ENCODE assay signal across 9 cellular contexts in genomic region chr16:30738984-30739951, GRCh38. TPM values are rescaled to one million over a fixed set of nuclear protein-coding genes. Genes with fewer than 3 reads are reported as not detected.
DNase-seq lines count a peak whose midpoint lies in the region; ATAC-seq, FAIRE-seq and TF ChIP-seq lines count a peak whose summit lies in the region.
"Had no signal": no experiment of that assay in that cellular context is flagged by ENCODE, and none has a peak within 500 bp of the region (broad histone marks: within the 10 kb centered on the region; RNA-seq: fewer than 3 reads in every experiment).

No MANE protein-coding gene starts in this region.

- H4K20me1 ChIP-seq in keratinocyte (ENCODE audit: control insufficient read depth, extremely low read depth, insufficient read depth, low read length): no peaks in the 10 kb centered on the region

- no peaks in the 10 kb centered on the region for H3K9me1 ChIP-seq in keratinocyte (ENCODE audit: control insufficient read depth, extremely low read depth, insufficient read depth, low read length)

- no peak overlapping the region for H3K4me3 Mint-ChIP-seq in HFFc6

- H2AFZ ChIP-seq in keratinocyte (ENCODE audit: control insufficient read depth, low read length): no peak overlapping the region

- TF ChIP-seq POLR2A in tibial nerve (IDR thresholded peaks at IDR 0.05): no peak

- H3K4me2 ChIP-seq in keratinocyte (ENCODE audit: control insufficient read depth, extremely low read depth, insufficient read depth, low read depth, low read length): no peak overlapping the region

- peaks cover 34% of the 10 kb centered on the region for H3K36me3 Mint-ChIP-seq in HFFc6 (ENCODE audit: low read depth)

- H3K9me3 Mint-ChIP-seq in HFFc6: no peaks in the 10 kb centered on the region
- H3K9me3 Mint-ChIP-seq: stimulated activated effector memory CD8-positive, alpha-beta T cell treated with anti-CD3 and anti-CD28 coated beads, Interleukin-12 subunit alpha, Interleukin-12 subunit beta, amount 100 ng/mL, for 72 hours had no signal

- H3K9me3 ChIP-seq in keratinocyte (ENCODE audit: control insufficient read depth, low read depth, low read length): no peaks in the 10 kb centered on the region
- H3K9me3 ChIP-seq in tibial nerve: no peaks in the 10 kb centered on the region

- H3K79me2 ChIP-seq in keratinocyte (ENCODE audit: control insufficient read depth, insufficient read depth, low read length): peaks cover 22% of the 10 kb centered on the region

- peaks cover 25% of the 10 kb centered on the region for H3K4me1 Mint-ChIP-seq in HFFc6 (ENCODE audit: low read depth)

- H3K4me3 ChIP-seq in keratinocyte (ENCODE audit: control insufficient read depth in 2 of 3, extremely low read depth in 1 of 3, insufficient read depth in 2 of 3, low read depth in 1 of 3, low read length in 3 of 3) (no peak overlapping the region), tibial nerve (no peak overlapping the region)

- no peak overlapping the region for H3K27ac Mint-ChIP-seq in HFFc6

- 86 to 88% methylated on average over 37 of the region's 37 CpGs for WGBS in tibial nerve, 2 donors

- H3K27ac ChIP-seq in VCaP (peak overlapping the region; percentile 57), keratinocyte (ENCODE audit: control insufficient read depth, insufficient read depth, low read length) (peak overlapping the region; percentile 100), tibial nerve (peak overlapping the region; percentile 2 to 85 (median 56))

- peaks cover 25% of the 10 kb centered on the region for H3K4me1 ChIP-seq in keratinocyte (ENCODE audit: control insufficient read depth, extremely low read depth, insufficient read depth, low read length)
- peaks cover 0 to 38% (median 6%) of the 10 kb centered on the region in 4 donors for H3K4me1 ChIP-seq in tibial nerve

- no peaks in the 10 kb centered on the region for H3K27me3 ChIP-seq in keratinocyte (ENCODE audit: control insufficient read depth, extremely low read depth, insufficient read depth, low read length)
- H3K27me3 ChIP-seq in tibial nerve: no peaks in the 10 kb centered on the region

- DNase-seq in keratinocyte (ENCODE audit: low read depth, low spot score) (no peak), tibial nerve (ENCODE audit: low spot score in 2 of 2) (no peak), HFFc6 (no peak)
- DNase-seq: left ventricle myocardium superior, NCI-H1092 treated with DMSO at 0.1 percent for 48 hours, NCI-H524 treated with DMSO at 0.1 percent for 48 hours had no signal

- no peak for FAIRE-seq in keratinocyte (lab: Jason Lieb, UNC)

- no peak for ATAC-seq in GM18519 (IDR thresholded peaks at IDR 0.05; ENCODE audit: low FRiP score, unreplicated experiment)
- ATAC-seq: stimulated activated effector memory CD8-positive, alpha-beta T cell treated with anti-CD3 and anti-CD28 coated beads, Interleukin-12 subunit alpha, Interleukin-12 subunit beta, amount 100 ng/mL, for 72 hours had no signal

- no peak for TF ChIP-seq EP300 in tibial nerve (IDR thresholded peaks at IDR 0.05)

- H3K36me3 ChIP-seq in keratinocyte (ENCODE audit: control insufficient read depth in 2 of 2, extremely low read depth in 1 of 2, insufficient read depth in 2 of 2, low read length in 2 of 2) (peaks cover 33 to 34% of the 10 kb centered on the region in 2 experiments), tibial nerve (peaks cover 16 to 91% (median 41%) of the 10 kb centered on the region in 3 donors)

- H3K9ac ChIP-seq in keratinocyte (ENCODE audit: control insufficient read depth, extremely low read depth, insufficient read depth, low read length): no peak overlapping the region

- H3K27me3 Mint-ChIP-seq in HFFc6 (ENCODE audit: insufficient read depth): peaks cover 8% of the 10 kb centered on the region

- TF ChIP-seq CTCF in VCaP (conservative IDR thresholded peaks at IDR 0.05) (no peak), keratinocyte (optimal IDR thresholded peaks at IDR 0.05 in 1 of 3, IDR thresholded peaks at IDR 0.05 in 1 of 3, conservative IDR thresholded peaks at IDR 0.05 in 1 of 3; ENCODE audit: extremely low read depth in 1 of 3, insufficient read depth in 2 of 3, low read length in 3 of 3) (no peak), tibial nerve (IDR thresholded peaks at IDR 0.05) (no peak), HFFc6 (IDR thresholded peaks at IDR 0.05) (no peak)

- dilution Hi-C loops in keratinocyte (cut with MboI; ENCODE audit: extremely low pct_ligation_motif_present, low sequenced_read_pairs): no loop called here

RNA-seq across cellular contexts. Expression of gene PHKG2, which starts 9.0 kb away (rescaled TPM):
- polyA plus RNA-seq in keratinocyte: 28.9 to 40.6 TPM (median 31.8 TPM) in 3 replicates
- 9.0 TPM for polyA plus RNA-seq in keratinocyte (2011; ENCODE audit: low read depth)
- polyA plus RNA-seq in keratinocyte (2011; cell fraction: cytosol; rRNA removed): 16.2 and 16.6 TPM in 2 replicates
- 121 and 138 TPM in 2 replicates for polyA plus RNA-seq in keratinocyte (2011; cell fraction: nucleus; rRNA removed)
- polyA plus RNA-seq in keratinocyte (2012; ENCODE audit: low replicate concordance): 20.9 and 28.6 TPM in 2 replicates
- polyA minus RNA-seq in keratinocyte: 29.8 to 36.4 TPM (median 34.7 TPM) in 3 replicates
- 15.7 TPM for polyA minus RNA-seq in keratinocyte (2011; cell fraction: cytosol; rRNA and poly(A)+ RNA removed)
- 28.6 and 36.6 TPM in 2 replicates for polyA minus RNA-seq in keratinocyte (2011; cell fraction: nucleus; rRNA and poly(A)+ RNA removed)
- total RNA-seq in tibial nerve: 10 to 100 TPM; 29.9 to 46.2 (median 33.3) TPM
- 10 to 100 TPM; 26.6 to 31.0 (median 27.7) TPM for total RNA-seq in HFFc6 (2021; fragmentation: NEBNext Ultra II Directional; extraction: Animal tissue kit (Norgen Biotek cat#: 25700))

RNA-seq across cellular contexts. Expression of gene CFAP119, which starts 22.6 kb away (rescaled TPM):
- polyA plus RNA-seq in keratinocyte: 2.2 to 3.0 TPM (median 2.3 TPM) in 3 replicates
- polyA plus RNA-seq in keratinocyte (2011; ENCODE audit: low read depth): 0.62 TPM
- polyA plus RNA-seq in keratinocyte (2011; cell fraction: cytosol; rRNA removed): 0.34 and 0.39 TPM in 2 replicates
- 7.1 and 7.8 TPM in 2 replicates for polyA plus RNA-seq in keratinocyte (2011; cell fraction: nucleus; rRNA removed)
- polyA plus RNA-seq in keratinocyte (2012; ENCODE audit: low replicate concordance): 0.97 and 2.1 TPM in 2 replicates
- polyA minus RNA-seq in keratinocyte: 0.35 TPM in 1 of 3 replicates, not detected in the others
- 3.1 TPM for polyA minus RNA-seq in keratinocyte (2011; cell fraction: cytosol; rRNA and poly(A)+ RNA removed)
- 0.39 and 0.63 TPM in 2 replicates for polyA minus RNA-seq in keratinocyte (2011; cell fraction: nucleus; rRNA and poly(A)+ RNA removed)
- total RNA-seq in tibial nerve: 10 to 100 TPM in 1 of 4 donors, 1 to 10 TPM in 3; 3.7 to 12.6 (median 8.2) TPM
- 1 to 10 TPM; 4.3 to 7.6 (median 5.1) TPM for total RNA-seq in HFFc6 (2021; fragmentation: NEBNext Ultra II Directional; extraction: Animal tissue kit (Norgen Biotek cat#: 25700))

RNA-seq across cellular contexts. Expression of gene RNF40, which starts 22.9 kb away (rescaled TPM):
- polyA plus RNA-seq in keratinocyte: 45.2 to 59.6 TPM (median 52.7 TPM) in 3 replicates
- 53.5 TPM for polyA plus RNA-seq in keratinocyte (2011; ENCODE audit: low read depth)
- 43.2 and 45.2 TPM in 2 replicates for polyA plus RNA-seq in keratinocyte (2011; cell fraction: cytosol; rRNA removed)
- polyA plus RNA-seq in keratinocyte (2011; cell fraction: nucleus; rRNA removed): 67.2 and 85.5 TPM in 2 replicates
- 43.1 and 60.9 TPM in 2 replicates for polyA plus RNA-seq in keratinocyte (2012; ENCODE audit: low replicate concordance)
- 63.2 to 88.0 TPM (median 66.8 TPM) in 3 replicates for polyA minus RNA-seq in keratinocyte
- polyA minus RNA-seq in keratinocyte (2011; cell fraction: cytosol; rRNA and poly(A)+ RNA removed): 42.8 TPM
- 23.4 and 43.4 TPM in 2 replicates for polyA minus RNA-seq in keratinocyte (2011; cell fraction: nucleus; rRNA and poly(A)+ RNA removed)
- 100 to 1,000 TPM in 1 of 4 donors, 10 to 100 TPM in 3; 71.7 to 127 (median 91.5) TPM for total RNA-seq in tibial nerve
- total RNA-seq in HFFc6 (2021; fragmentation: NEBNext Ultra II Directional; extraction: Animal tissue kit (Norgen Biotek cat#: 25700)): 100 to 1,000 TPM in 5 of 6 experiments, 10 to 100 TPM in 1; 98.2 to 120 (median 104) TPM

RNA-seq across cellular contexts. Expression of gene SRCAP, which starts 40.3 kb away (rescaled TPM):
- 1.0 to 4.6 TPM (median 1.4 TPM) in 3 replicates for polyA plus RNA-seq in keratinocyte
- 5.6 TPM for polyA plus RNA-seq in keratinocyte (2011; ENCODE audit: low read depth)
- 1.6 and 2.8 TPM in 2 replicates for polyA plus RNA-seq in keratinocyte (2011; cell fraction: cytosol; rRNA removed)
- polyA plus RNA-seq in keratinocyte (2011; cell fraction: nucleus; rRNA removed): 21.8 and 24.4 TPM in 2 replicates
- 6.1 and 14.4 TPM in 2 replicates for polyA plus RNA-seq in keratinocyte (2012; ENCODE audit: low replicate concordance)
- 10.7 to 92.1 TPM (median 11.8 TPM) in 3 replicates for polyA minus RNA-seq in keratinocyte
- 9.0 TPM for polyA minus RNA-seq in keratinocyte (2011; cell fraction: cytosol; rRNA and poly(A)+ RNA removed)
- 21.9 and 33.0 TPM in 2 replicates for polyA minus RNA-seq in keratinocyte (2011; cell fraction: nucleus; rRNA and poly(A)+ RNA removed)
- total RNA-seq in tibial nerve: 10 to 100 TPM; 17.2 to 42.6 (median 31.0) TPM
- 10 to 100 TPM; 43.4 to 48.1 (median 45.9) TPM for total RNA-seq in HFFc6 (2021; fragmentation: NEBNext Ultra II Directional; extraction: Animal tissue kit (Norgen Biotek cat#: 25700))

RNA-seq across cellular contexts. Expression of gene ZNF629, which starts 47.7 kb away (rescaled TPM):
- polyA plus RNA-seq in keratinocyte: 3.6 to 6.0 TPM (median 4.1 TPM) in 3 replicates
- polyA plus RNA-seq in keratinocyte (2011; ENCODE audit: low read depth): 2.0 TPM
- polyA plus RNA-seq in keratinocyte (2011; cell fraction: cytosol; rRNA removed): 3.4 and 5.1 TPM in 2 replicates
- polyA plus RNA-seq in keratinocyte (2011; cell fraction: nucleus; rRNA removed): 10.3 and 12.4 TPM in 2 replicates
- 5.5 and 11.0 TPM in 2 replicates for polyA plus RNA-seq in keratinocyte (2012; ENCODE audit: low replicate concordance)
- polyA minus RNA-seq in keratinocyte: 4.6 to 9.9 TPM (median 5.6 TPM) in 3 replicates
- polyA minus RNA-seq in keratinocyte (2011; cell fraction: cytosol; rRNA and poly(A)+ RNA removed): 8.1 TPM
- polyA minus RNA-seq in keratinocyte (2011; cell fraction: nucleus; rRNA and poly(A)+ RNA removed): 10.2 and 11.9 TPM in 2 replicates
- 10 to 100 TPM; 14.7 to 22.2 (median 17.1) TPM for total RNA-seq in tibial nerve
- 10 to 100 TPM; 19.4 to 21.8 (median 21.0) TPM for total RNA-seq in HFFc6 (2021; fragmentation: NEBNext Ultra II Directional; extraction: Animal tissue kit (Norgen Biotek cat#: 25700))
